Comparison of ENCODE assay signal across 17 cellular contexts in genomic region chr14:96403409-96403808, GRCh38. TPM values are rescaled to one million over a fixed set of nuclear protein-coding genes. Genes with fewer than 3 reads are reported as not detected.
DNase-seq lines count a peak whose midpoint lies in the region; ATAC-seq and TF ChIP-seq lines count a peak whose summit lies in the region.
"Had no signal": no experiment of that assay in that cellular context is flagged by ENCODE, and none has a peak within 500 bp of the region (broad histone marks: within the 10 kb centered on the region; RNA-seq: fewer than 3 reads in every experiment).

No MANE protein-coding gene starts in this region.

- CTCF ChIA-PET in GM10248 (lab: Yijun Ruan, JAX), result interaction anchor here (1.8 kb wide), 1 partner anchor 14 kb away, joined by 3 read pairs; no protein-coding TSS in a partner anchor

- no peaks in the 10 kb centered on the region for H3K36me3 Mint-ChIP-seq in endothelial cell (ENCODE audit: low read depth, unreplicated experiment)
- H3K36me3 Mint-ChIP-seq in activated T-cell treated with anti-CD3 and anti-CD28 coated beads, Interleukin-2, amount 50 U/mL, for 72 hours (ENCODE audit: insufficient read depth in 2 of 2), result no peaks in the 10 kb centered on the region
- H3K36me3 Mint-ChIP-seq: CD4-positive, alpha-beta memory T cell had no signal

- peak overlapping the region; percentile 84 for H3K27ac Mint-ChIP-seq in endothelial cell (ENCODE audit: unreplicated experiment)
- no peak overlapping the region for H3K27ac Mint-ChIP-seq in activated T-cell treated with anti-CD3 and anti-CD28 coated beads, Interleukin-2, amount 50 U/mL, for 72 hours
- H3K27ac Mint-ChIP-seq: CD4-positive, alpha-beta memory T cell; GM23338; H9 had no signal

- H3K27me3 Mint-ChIP-seq in endothelial cell (ENCODE audit: unreplicated experiment), result peaks cover 3% of the 10 kb centered on the region
- H3K27me3 Mint-ChIP-seq in activated T-cell treated with anti-CD3 and anti-CD28 coated beads, Interleukin-2, amount 50 U/mL, for 72 hours (ENCODE audit: low read depth), result peaks cover 19% of the 10 kb centered on the region

- POLR2A ChIA-PET in GM10248 (lab: Yijun Ruan, JAX), result no interaction called here

- DNase-seq in dermis blood vessel endothelial cell, result peak; percentile 84
- no peak for DNase-seq in endothelial cell (ENCODE audit: low spot score)
- peak; percentile 63 to 69 for DNase-seq in lung microvascular endothelial cell (ENCODE audit: low read depth in 2 of 2)
- peak; percentile 32 for DNase-seq in pulmonary artery endothelial cell (ENCODE audit: low read depth, low spot score)
- no peak for DNase-seq in GM10248 (ENCODE audit: extremely low spot score)
- no peak for DNase-seq in activated T-cell treated with anti-CD3 and anti-CD28 coated beads, Interleukin-2, amount 50 U/mL, for 72 hours
- DNase-seq: C1 segment of cervical spinal cord; Calu3; CD4-positive, alpha-beta memory T cell; COR-L47; DMS53; DMS79 treated with DMSO at 0.1 percent for 48 hours; GF-D8; H9 had no signal

- no peak for ATAC-seq in activated T-cell treated with anti-CD3 and anti-CD28 coated beads, Interleukin-2, amount 50 U/mL, for 72 hours (replicated peaks in 1 of 2)
- ATAC-seq in HG03469 (IDR thresholded peaks at IDR 0.05; ENCODE audit: unreplicated experiment), result no peak
- ATAC-seq: GM23338, HCT116 had no signal

- TF ChIP-seq CTCF in endothelial cell (IDR thresholded peaks at IDR 0.05; ENCODE audit: unreplicated experiment) (no peak), GM10248 (IDR thresholded peaks at IDR 0.05; ENCODE audit: control extremely low read depth, extremely low read depth, low read depth, missing control alignments) (no peak)

- H3K9me3 Mint-ChIP-seq in endothelial cell (ENCODE audit: unreplicated experiment), result no peaks in the 10 kb centered on the region
- no peaks in the 10 kb centered on the region for H3K9me3 Mint-ChIP-seq in activated T-cell treated with anti-CD3 and anti-CD28 coated beads, Interleukin-2, amount 50 U/mL, for 72 hours
- H3K9me3 Mint-ChIP-seq: CD4-positive, alpha-beta memory T cell; GM23338; H9 had no signal

- H3K4me1 Mint-ChIP-seq in endothelial cell (ENCODE audit: unreplicated experiment), result peaks cover 14% of the 10 kb centered on the region
- no peaks in the 10 kb centered on the region for H3K4me1 Mint-ChIP-seq in activated T-cell treated with anti-CD3 and anti-CD28 coated beads, Interleukin-2, amount 50 U/mL, for 72 hours (ENCODE audit: low read depth)
- H3K4me1 Mint-ChIP-seq: CD4-positive, alpha-beta memory T cell; GM23338 had no signal

- no peak overlapping the region for H3K4me3 Mint-ChIP-seq in endothelial cell (ENCODE audit: unreplicated experiment)
- no peak overlapping the region for H3K4me3 Mint-ChIP-seq in activated T-cell treated with anti-CD3 and anti-CD28 coated beads, Interleukin-2, amount 50 U/mL, for 72 hours
- H3K4me3 Mint-ChIP-seq: CD4-positive, alpha-beta memory T cell; GM23338; H9 had no signal

RNA-seq across cellular contexts. Expression of gene AK7, which starts 11.5 kb away (rescaled TPM):
- total RNA-seq in dermis blood vessel endothelial cell (2.4 and 5.4 TPM in 2 replicates), endothelial cell (ENCODE audit: unreplicated experiment) (4.5 TPM), lung microvascular endothelial cell (0.44 and 0.99 TPM in 2 replicates), pulmonary artery endothelial cell (0.42 and 0.92 TPM in 2 replicates)
- under 1 TPM; 0.81 to 0.86 TPM for total RNA-seq in activated T-cell treated with anti-CD3 and anti-CD28 coated beads, Interleukin-2, amount 50 U/mL, for 72 hours

RNA-seq across cellular contexts. Expression of gene GSKIP, which starts 40.1 kb away (rescaled TPM):
- total RNA-seq in dermis blood vessel endothelial cell (73.0 and 117 TPM in 2 replicates), endothelial cell (ENCODE audit: unreplicated experiment) (27.6 TPM), lung microvascular endothelial cell (22.6 and 26.6 TPM in 2 replicates), pulmonary artery endothelial cell (26.6 and 49.0 TPM in 2 replicates)
- 10 to 100 TPM; 22.5 to 22.6 TPM for total RNA-seq in activated T-cell treated with anti-CD3 and anti-CD28 coated beads, Interleukin-2, amount 50 U/mL, for 72 hours

RNA-seq across cellular contexts. Expression of gene ATG2B, which starts 40.3 kb away (rescaled TPM):
- total RNA-seq in dermis blood vessel endothelial cell (20.1 and 22.5 TPM in 2 replicates), endothelial cell (ENCODE audit: unreplicated experiment) (14.1 TPM), lung microvascular endothelial cell (12.6 and 15.7 TPM in 2 replicates), pulmonary artery endothelial cell (16.0 and 18.9 TPM in 2 replicates)
- total RNA-seq in activated T-cell treated with anti-CD3 and anti-CD28 coated beads, Interleukin-2, amount 50 U/mL, for 72 hours, result 10 to 100 TPM; 22.9 to 28.3 TPM

Comparison
In these comparisons a context has a peak if more than half of its experiments do, and no peak if none do; other contexts are left out.
1. DNase-seq: peak in dermis blood vessel endothelial cell (single experiment), lung microvascular endothelial cell (2 of 2) and pulmonary artery endothelial cell (single experiment); none in endothelial cell (single experiment), GM10248 (single experiment) and activated T-cell treated with anti-CD3 and anti-CD28 coated beads, Interleukin-2, amount 50 U/mL, for 72 hours (0 of 2).